In genomic region chr1:158022554-158023278, GRCh38 we compare ENCODE assay signal across 2 cellular contexts.
TF ChIP-seq lines count a peak whose summit lies in the region.

No MANE protein-coding gene starts in this region.

TF ChIP-seq in GM23338, 12 proteins besides CTCF, POLR2A, EP300 and RAD21 (continued from another document):
- no peak for TF ChIP-seq JUNB (IDR thresholded peaks at IDR 0.05; ENCODE audit: unreplicated experiment)
- TF ChIP-seq ZNF331 (CRISPR knock-in tag; IDR thresholded peaks at IDR 0.05; ENCODE audit: low read depth) = no peak
- TF ChIP-seq POLR2AphosphoS5 (IDR thresholded peaks at IDR 0.05; ENCODE audit: low read depth) = no peak
- TF ChIP-seq, protein P1, sequence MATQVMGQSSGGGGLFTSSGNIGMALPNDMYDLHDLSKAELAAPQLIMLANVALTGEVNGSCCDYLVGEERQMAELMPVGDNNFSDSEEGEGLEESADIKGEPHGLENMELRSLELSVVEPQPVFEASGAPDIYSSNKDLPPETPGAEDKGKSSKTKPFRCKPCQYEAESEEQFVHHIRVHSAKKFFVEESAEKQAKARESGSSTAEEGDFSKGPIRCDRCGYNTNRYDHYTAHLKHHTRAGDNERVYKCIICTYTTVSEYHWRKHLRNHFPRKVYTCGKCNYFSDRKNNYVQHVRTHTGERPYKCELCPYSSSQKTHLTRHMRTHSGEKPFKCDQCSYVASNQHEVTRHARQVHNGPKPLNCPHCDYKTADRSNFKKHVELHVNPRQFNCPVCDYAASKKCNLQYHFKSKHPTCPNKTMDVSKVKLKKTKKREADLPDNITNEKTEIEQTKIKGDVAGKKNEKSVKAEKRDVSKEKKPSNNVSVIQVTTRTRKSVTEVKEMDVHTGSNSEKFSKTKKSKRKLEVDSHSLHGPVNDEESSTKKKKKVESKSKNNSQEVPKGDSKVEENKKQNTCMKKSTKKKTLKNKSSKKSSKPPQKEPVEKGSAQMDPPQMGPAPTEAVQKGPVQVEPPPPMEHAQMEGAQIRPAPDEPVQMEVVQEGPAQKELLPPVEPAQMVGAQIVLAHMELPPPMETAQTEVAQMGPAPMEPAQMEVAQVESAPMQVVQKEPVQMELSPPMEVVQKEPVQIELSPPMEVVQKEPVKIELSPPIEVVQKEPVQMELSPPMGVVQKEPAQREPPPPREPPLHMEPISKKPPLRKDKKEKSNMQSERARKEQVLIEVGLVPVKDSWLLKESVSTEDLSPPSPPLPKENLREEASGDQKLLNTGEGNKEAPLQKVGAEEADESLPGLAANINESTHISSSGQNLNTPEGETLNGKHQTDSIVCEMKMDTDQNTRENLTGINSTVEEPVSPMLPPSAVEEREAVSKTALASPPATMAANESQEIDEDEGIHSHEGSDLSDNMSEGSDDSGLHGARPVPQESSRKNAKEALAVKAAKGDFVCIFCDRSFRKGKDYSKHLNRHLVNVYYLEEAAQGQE (IDR thresholded peaks at IDR 0.05; ENCODE audit: unreplicated experiment) = no peak

TF ChIP-seq in H1, 55 proteins besides CTCF, POLR2A, EP300 and RAD21 (continued from another document):
- TF ChIP-seq, protein P2, sequence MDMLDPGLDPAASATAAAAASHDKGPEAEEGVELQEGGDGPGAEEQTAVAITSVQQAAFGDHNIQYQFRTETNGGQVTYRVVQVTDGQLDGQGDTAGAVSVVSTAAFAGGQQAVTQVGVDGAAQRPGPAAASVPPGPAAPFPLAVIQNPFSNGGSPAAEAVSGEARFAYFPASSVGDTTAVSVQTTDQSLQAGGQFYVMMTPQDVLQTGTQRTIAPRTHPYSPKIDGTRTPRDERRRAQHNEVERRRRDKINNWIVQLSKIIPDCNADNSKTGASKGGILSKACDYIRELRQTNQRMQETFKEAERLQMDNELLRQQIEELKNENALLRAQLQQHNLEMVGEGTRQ (IDR thresholded peaks at IDR 0.05; ENCODE audit: low read length) = no peak
TF ChIP-seq in H1: peak in this region for 1.
